1 cellular context compared by ENCODE assay signal in genomic region chr17:38693700-38694329, GRCh38.
A peak's percentile ranks its signal among the peaks of the same experiment; 100 is the strongest.
TF ChIP-seq lines count a peak whose summit lies in the region.

No MANE protein-coding gene starts in this region.

TF ChIP-seq in HepG2, 621 proteins besides CTCF, POLR2A, EP300 and RAD21 (continued from another document and continues in another):
- TF ChIP-seq MLXIP (CRISPR knock-in tag; IDR thresholded peaks at IDR 0.05; ENCODE audit: borderline replicate concordance) (no peak), ZNF720 (CRISPR knock-in tag; IDR thresholded peaks at IDR 0.05) (no peak), ZNF451 (CRISPR knock-in tag; IDR thresholded peaks at IDR 0.05) (no peak), KDM5B (CRISPR knock-in tag; IDR thresholded peaks at IDR 0.05; ENCODE audit: borderline replicate concordance) (peak; percentile 29; the same call in 1 of the 2 replicates), HNRNPK (IDR thresholded peaks at IDR 0.05; ENCODE audit: low read depth, low read length, poor library complexity, severe bottlenecking) (no peak), SKI (IDR thresholded peaks at IDR 0.05; ENCODE audit: partially characterized antibody) (no peak), ZBTB43 (CRISPR knock-in tag; conservative IDR thresholded peaks at IDR 0.05) (no peak), MXD3 (CRISPR knock-in tag; IDR thresholded peaks at IDR 0.05) (no peak), STAT5B (CRISPR knock-in tag; IDR thresholded peaks at IDR 0.05) (no peak), NFAT5 (CRISPR knock-in tag; IDR thresholded peaks at IDR 0.05) (no peak), CERS6 (CRISPR knock-in tag; IDR thresholded peaks at IDR 0.05) (no peak), UBTF (CRISPR knock-in tag; IDR thresholded peaks at IDR 0.05) (peak; percentile 23; the same call in 1 of the 2 replicates), GZF1 (CRISPR knock-in tag; IDR thresholded peaks at IDR 0.05) (no peak), ZBTB3 (CRISPR knock-in tag; IDR thresholded peaks at IDR 0.05; ENCODE audit: borderline replicate concordance, low read depth) (no peak), EHMT2 (IDR thresholded peaks at IDR 0.05; ENCODE audit: borderline replicate concordance, low read depth, low read length) (no peak), HMG20B (CRISPR knock-in tag; conservative IDR thresholded peaks at IDR 0.05) (no peak), ZNF143 (CRISPR knock-in tag; IDR thresholded peaks at IDR 0.05) (peak; percentile 72), NR3C1 (CRISPR knock-in tag; IDR thresholded peaks at IDR 0.05) (no peak), ZNF790 (CRISPR knock-in tag; IDR thresholded peaks at IDR 0.05; ENCODE audit: borderline replicate concordance) (no peak), ZNF503 (CRISPR knock-in tag; IDR thresholded peaks at IDR 0.05) (no peak), KLF16 (CRISPR knock-in tag; IDR thresholded peaks at IDR 0.05) (no peak), JUN (CRISPR knock-in tag; IDR thresholded peaks at IDR 0.05) (no peak), ZNF788 (CRISPR knock-in tag; IDR thresholded peaks at IDR 0.05; ENCODE audit: borderline replicate concordance) (peak; percentile 47; the same call in 1 of the 2 replicates), ZNF430 (CRISPR knock-in tag; IDR thresholded peaks at IDR 0.05) (no peak), ZFP36L2 (CRISPR knock-in tag; IDR thresholded peaks at IDR 0.05) (no peak), ZNF382 (CRISPR knock-in tag; IDR thresholded peaks at IDR 0.05; ENCODE audit: borderline replicate concordance) (no peak), TFAP4 (IDR thresholded peaks at IDR 0.05; ENCODE audit: borderline replicate concordance, low read depth) (no peak), FIP1L1 (IDR thresholded peaks at IDR 0.05; ENCODE audit: borderline replicate concordance, insufficient read depth, low read depth, low read length) (0 out of 2 replicates have a peak, but pooled peaks have one; percentile 25), ZNF724P (CRISPR knock-in tag; IDR thresholded peaks at IDR 0.05; ENCODE audit: borderline replicate concordance) (no peak), ZFYVE20 (CRISPR knock-in tag; IDR thresholded peaks at IDR 0.05; ENCODE audit: borderline replicate concordance, low read depth) (no peak), ZNF562 (CRISPR knock-in tag; IDR thresholded peaks at IDR 0.05; ENCODE audit: borderline replicate concordance) (no peak), LCORL (IDR thresholded peaks at IDR 0.05) (no peak), LCORL (CRISPR knock-in tag; IDR thresholded peaks at IDR 0.05) (no peak; the same call in 1 of the 2 replicates), FOXA3 (CRISPR knock-in tag; IDR thresholded peaks at IDR 0.05) (no peak), ATF7 (IDR thresholded peaks at IDR 0.05) (no peak), ATF7 (CRISPR knock-in tag; IDR thresholded peaks at IDR 0.05) (no peak), ZNF775 (CRISPR knock-in tag; IDR thresholded peaks at IDR 0.05; ENCODE audit: borderline replicate concordance) (no peak), ZNF501 (CRISPR knock-in tag; IDR thresholded peaks at IDR 0.05) (no peak; the same call in 1 of the 2 replicates), ZNF20 (CRISPR knock-in tag; IDR thresholded peaks at IDR 0.05) (no peak), ZNF263 (CRISPR knock-in tag; IDR thresholded peaks at IDR 0.05) (peak; percentile 76), GLI4 (CRISPR knock-in tag; IDR thresholded peaks at IDR 0.05; ENCODE audit: borderline replicate concordance) (no peak), PATZ1 (CRISPR knock-in tag; IDR thresholded peaks at IDR 0.05) (no peak), ZNF260 (CRISPR knock-in tag; IDR thresholded peaks at IDR 0.05; ENCODE audit: borderline replicate concordance, low read depth) (no peak), NAIF1 (CRISPR knock-in tag; IDR thresholded peaks at IDR 0.05; ENCODE audit: borderline replicate concordance) (no peak), IRF2 (CRISPR knock-in tag; IDR thresholded peaks at IDR 0.05) (no peak), ZNF883 (CRISPR knock-in tag; IDR thresholded peaks at IDR 0.05; ENCODE audit: not compliant biosample characterization) (no peak), ZNF674 (CRISPR knock-in tag; IDR thresholded peaks at IDR 0.05; ENCODE audit: low read depth) (no peak), ZBTB34 (CRISPR knock-in tag; IDR thresholded peaks at IDR 0.05) (no peak)
